In genomic region chr4:77802406-77802805, GRCh38 we compare ENCODE assay signal across 23 cellular contexts. TPM values are rescaled to one million over a fixed set of nuclear protein-coding genes. Genes with fewer than 3 reads are reported as not detected.
A peak's percentile ranks its signal among the peaks of the same experiment; 100 is the strongest.
DNase-seq lines count a peak whose midpoint lies in the region; ATAC-seq and TF ChIP-seq lines count a peak whose summit lies in the region.
"Had no signal": no experiment of that assay in that cellular context is flagged by ENCODE, and none has a peak within 500 bp of the region (broad histone marks: within the 10 kb centered on the region; RNA-seq: fewer than 3 reads in every experiment).

No MANE protein-coding gene starts in this region.

- no peak overlapping the region for H3K4me3 Mint-ChIP-seq in stimulated activated naive CD8-positive, alpha-beta T cell treated with anti-CD3 and anti-CD28 coated beads, Interleukin-15, Interleukin-2, amounts not matched to agents 100 ng/mL and 50 ng/mL, for 24 hours
- peak overlapping the region; percentile 31 to 61 for H3K4me3 Mint-ChIP-seq in effector memory CD8-positive, alpha-beta T cell
- H3K4me3 Mint-ChIP-seq: activated CD8-positive, alpha-beta memory T cell treated with anti-CD3 and anti-CD28 coated beads, Interleukin-2, amount 10 ng/mL, durations not matched to agents 7 days and 5 days; brain; CD14-positive monocyte had no signal

- H3K9me3 Mint-ChIP-seq in stimulated activated naive CD8-positive, alpha-beta T cell treated with anti-CD3 and anti-CD28 coated beads, Interleukin-15, Interleukin-2, amounts not matched to agents 100 ng/mL and 50 ng/mL, for 24 hours = no peaks in the 10 kb centered on the region
- H3K9me3 Mint-ChIP-seq in effector memory CD8-positive, alpha-beta T cell = no peaks in the 10 kb centered on the region
- H3K9me3 Mint-ChIP-seq: brain, CD14-positive monocyte had no signal

- H3K27ac ChIP-seq in testis = no peak overlapping the region
- H3K27ac ChIP-seq in left lung = no peak overlapping the region
- H3K27ac ChIP-seq: dorsolateral prefrontal cortex, pancreas had no signal

- H3K9me3 ChIP-seq in testis (no peaks in the 10 kb centered on the region), left lung (no peaks in the 10 kb centered on the region)
- H3K9me3 ChIP-seq: pancreas had no signal

- H3K4me1 Mint-ChIP-seq in stimulated activated naive CD8-positive, alpha-beta T cell treated with anti-CD3 and anti-CD28 coated beads, Interleukin-15, Interleukin-2, amounts not matched to agents 100 ng/mL and 50 ng/mL, for 24 hours (ENCODE audit: low read depth) = peaks cover 90% of the 10 kb centered on the region
- H3K4me1 Mint-ChIP-seq in effector memory CD8-positive, alpha-beta T cell (ENCODE audit: low read depth in 2 of 2) = peaks cover 49 to 73% of the 10 kb centered on the region in 2 donors

- no peak for ATAC-seq in stimulated activated naive CD8-positive, alpha-beta T cell treated with anti-CD3 and anti-CD28 coated beads, Interleukin-15, Interleukin-2, amounts not matched to agents 100 U/mL and 50 U/mL, for 24 hours
- ATAC-seq in effector memory CD8-positive, alpha-beta T cell (replicated peaks) = no peak
- ATAC-seq in left lung (no peak), GM21447 (IDR thresholded peaks at IDR 0.05; ENCODE audit: unreplicated experiment) (no peak)
- ATAC-seq: activated CD8-positive, alpha-beta memory T cell treated with anti-CD3 and anti-CD28 coated beads, Interleukin-2, amount 10 ng/mL, durations not matched to agents 7 days and 5 days; GM12878; HCT116; pancreas had no signal

- TF ChIP-seq POLR2A in testis (IDR thresholded peaks at IDR 0.05) = no peak

- no peak for DNase-seq in stimulated activated naive CD8-positive, alpha-beta T cell treated with anti-CD3 and anti-CD28 coated beads, Interleukin-15, Interleukin-2, amounts not matched to agents 100 U/mL and 50 U/mL, for 24 hours
- peak; percentile 41 for DNase-seq in OCI-M1 (lab: John Stamatoyannopoulos, UW)
- no peak for DNase-seq in effector memory CD8-positive, alpha-beta T cell
- DNase-seq in testis = no peak
- no peak for DNase-seq in left lung
- DNase-seq: activated CD4-positive, alpha-beta T cell treated with anti-CD3 and anti-CD28 coated beads for 4 hours; activated CD8-positive, alpha-beta memory T cell treated with anti-CD3 and anti-CD28 coated beads, Interleukin-2, amount 10 ng/mL, durations not matched to agents 7 days and 5 days; activated effector memory CD4-positive, alpha-beta T cell treated with Interleukin-2 at 50 U/mL for 16 hours; dorsolateral prefrontal cortex; islet precursor cell; NCI-H1417; NCI-H345; NCI-H748 treated with DMSO at 0.1 percent for 48 hours; pancreas; retina; T-helper 2 cell had no signal

- TF ChIP-seq CTCF in testis (IDR thresholded peaks at IDR 0.05) (no peak), left lung (IDR thresholded peaks at IDR 0.05) (no peak)

- intact Hi-C loops in testis (cut with DNase I; ENCODE audit: low total_unique reads) = no loop called here
- intact Hi-C loops in left lung (cut with DNase I) = no loop called here

- peaks cover 23% of the 10 kb centered on the region for H3K36me3 Mint-ChIP-seq in stimulated activated naive CD8-positive, alpha-beta T cell treated with anti-CD3 and anti-CD28 coated beads, Interleukin-15, Interleukin-2, amounts not matched to agents 100 ng/mL and 50 ng/mL, for 24 hours (ENCODE audit: low read depth)
- H3K36me3 Mint-ChIP-seq in effector memory CD8-positive, alpha-beta T cell (ENCODE audit: insufficient read depth) = peaks cover 82% of the 10 kb centered on the region

- peak overlapping the region; percentile 65 for H3K27ac Mint-ChIP-seq in stimulated activated naive CD8-positive, alpha-beta T cell treated with anti-CD3 and anti-CD28 coated beads, Interleukin-15, Interleukin-2, amounts not matched to agents 100 ng/mL and 50 ng/mL, for 24 hours
- H3K27ac Mint-ChIP-seq in effector memory CD8-positive, alpha-beta T cell = peak overlapping the region in 1 of 2 donors; percentile 61
- H3K27ac Mint-ChIP-seq: activated CD8-positive, alpha-beta memory T cell treated with anti-CD3 and anti-CD28 coated beads, Interleukin-2, amount 10 ng/mL, durations not matched to agents 7 days and 5 days; brain had no signal

- H3K27me3 Mint-ChIP-seq in stimulated activated naive CD8-positive, alpha-beta T cell treated with anti-CD3 and anti-CD28 coated beads, Interleukin-15, Interleukin-2, amounts not matched to agents 100 ng/mL and 50 ng/mL, for 24 hours = no peaks in the 10 kb centered on the region
- no peaks in the 10 kb centered on the region for H3K27me3 Mint-ChIP-seq in effector memory CD8-positive, alpha-beta T cell
- H3K27me3 Mint-ChIP-seq: activated CD8-positive, alpha-beta memory T cell treated with anti-CD3 and anti-CD28 coated beads, Interleukin-2, amount 10 ng/mL, durations not matched to agents 7 days and 5 days had no signal

- no peak overlapping the region for H3K4me3 ChIP-seq in testis
- H3K4me3 ChIP-seq in left lung = no peak overlapping the region
- H3K4me3 ChIP-seq: dorsolateral prefrontal cortex, GM12878, pancreas, skin epidermis had no signal

- H3K4me1 ChIP-seq in testis = no peaks in the 10 kb centered on the region
- peaks cover 13 to 55% of the 10 kb centered on the region in 2 donors for H3K4me1 ChIP-seq in left lung

- H3K36me3 ChIP-seq in testis (ENCODE audit: low read depth, missing control alignments) (no peaks in the 10 kb centered on the region), left lung (no peaks in the 10 kb centered on the region)
- H3K36me3 ChIP-seq: pancreas had no signal

- H3K27me3 ChIP-seq in testis = no peaks in the 10 kb centered on the region
- H3K27me3 ChIP-seq in left lung = no peaks in the 10 kb centered on the region
- H3K27me3 ChIP-seq: dorsolateral prefrontal cortex, pancreas had no signal

RNA-seq across cellular contexts. Expression of gene CNOT6L, which starts 16.8 kb away (rescaled TPM):
- total RNA-seq in testis (10 to 100 TPM; 21.0 to 25.7 TPM), left lung (10 to 100 TPM; 35.9 to 43.5 TPM)
- polyA plus RNA-seq in testis (ENCODE audit: insufficient read depth, low read depth, low replicate concordance) = 23.1 TPM
